ENCODE assay signal across 1 cellular context in the genomic region with DNA sequence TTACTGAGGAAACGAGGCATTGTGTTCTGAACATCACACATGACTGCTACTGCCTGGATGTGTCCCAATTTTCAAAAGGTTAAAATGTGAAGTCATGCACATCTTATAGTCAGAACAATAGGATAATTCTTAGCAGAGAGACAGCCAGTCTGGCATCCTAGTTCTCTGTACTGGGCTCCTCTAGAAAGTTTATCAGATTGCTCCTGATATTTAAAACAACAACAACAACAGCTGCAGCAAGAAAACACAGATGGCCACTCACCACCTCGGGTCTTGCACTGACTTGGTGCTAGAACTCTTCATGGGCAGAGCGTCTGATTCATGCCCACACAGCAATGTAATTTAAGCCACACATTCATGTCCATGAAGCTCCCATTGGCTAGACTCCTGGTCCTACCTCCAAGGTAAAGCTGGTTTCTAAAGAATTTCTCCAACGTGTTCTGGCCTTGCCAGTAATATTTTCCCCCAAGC.
TF ChIP-seq lines count a peak whose summit lies in the region.

No MANE protein-coding gene starts in this region.

TF ChIP-seq in HepG2, 621 proteins besides CTCF, POLR2A, EP300 and RAD21 (continued from another document):
- TF ChIP-seq, protein P1, sequence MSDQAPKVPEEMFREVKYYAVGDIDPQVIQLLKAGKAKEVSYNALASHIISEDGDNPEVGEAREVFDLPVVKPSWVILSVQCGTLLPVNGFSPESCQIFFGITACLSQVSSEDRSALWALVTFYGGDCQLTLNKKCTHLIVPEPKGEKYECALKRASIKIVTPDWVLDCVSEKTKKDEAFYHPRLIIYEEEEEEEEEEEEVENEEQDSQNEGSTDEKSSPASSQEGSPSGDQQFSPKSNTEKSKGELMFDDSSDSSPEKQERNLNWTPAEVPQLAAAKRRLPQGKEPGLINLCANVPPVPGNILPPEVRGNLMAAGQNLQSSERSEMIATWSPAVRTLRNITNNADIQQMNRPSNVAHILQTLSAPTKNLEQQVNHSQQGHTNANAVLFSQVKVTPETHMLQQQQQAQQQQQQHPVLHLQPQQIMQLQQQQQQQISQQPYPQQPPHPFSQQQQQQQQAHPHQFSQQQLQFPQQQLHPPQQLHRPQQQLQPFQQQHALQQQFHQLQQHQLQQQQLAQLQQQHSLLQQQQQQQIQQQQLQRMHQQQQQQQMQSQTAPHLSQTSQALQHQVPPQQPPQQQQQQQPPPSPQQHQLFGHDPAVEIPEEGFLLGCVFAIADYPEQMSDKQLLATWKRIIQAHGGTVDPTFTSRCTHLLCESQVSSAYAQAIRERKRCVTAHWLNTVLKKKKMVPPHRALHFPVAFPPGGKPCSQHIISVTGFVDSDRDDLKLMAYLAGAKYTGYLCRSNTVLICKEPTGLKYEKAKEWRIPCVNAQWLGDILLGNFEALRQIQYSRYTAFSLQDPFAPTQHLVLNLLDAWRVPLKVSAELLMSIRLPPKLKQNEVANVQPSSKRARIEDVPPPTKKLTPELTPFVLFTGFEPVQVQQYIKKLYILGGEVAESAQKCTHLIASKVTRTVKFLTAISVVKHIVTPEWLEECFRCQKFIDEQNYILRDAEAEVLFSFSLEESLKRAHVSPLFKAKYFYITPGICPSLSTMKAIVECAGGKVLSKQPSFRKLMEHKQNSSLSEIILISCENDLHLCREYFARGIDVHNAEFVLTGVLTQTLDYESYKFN (CRISPR knock-in tag; conservative IDR thresholded peaks at IDR 0.05), result no peak
- TF ChIP-seq CBX2 (IDR thresholded peaks at IDR 0.05; ENCODE audit: low read depth, low read length) (no peak), CBX2 (CRISPR knock-in tag; IDR thresholded peaks at IDR 0.05; ENCODE audit: low read depth) (no peak), NFIC (IDR thresholded peaks at IDR 0.05; ENCODE audit: low read length) (no peak), MED8 (CRISPR knock-in tag; IDR thresholded peaks at IDR 0.05; ENCODE audit: insufficient replicate concordance) (no peak), ZFP41 (CRISPR knock-in tag; IDR thresholded peaks at IDR 0.05; ENCODE audit: borderline replicate concordance) (no peak), SP4 (CRISPR knock-in tag; IDR thresholded peaks at IDR 0.05) (no peak), NFIB (CRISPR knock-in tag; IDR thresholded peaks at IDR 0.05; ENCODE audit: borderline replicate concordance) (no peak), TP53 (CRISPR knock-in tag; conservative IDR thresholded peaks at IDR 0.05) (no peak), RXRA (CRISPR knock-in tag; IDR thresholded peaks at IDR 0.05) (no peak), NKX3-1 (CRISPR knock-in tag; IDR thresholded peaks at IDR 0.05) (no peak), SRSF1 (optimal IDR thresholded peaks at IDR 0.05; ENCODE audit: low read depth, low read length) (no peak)
- TF ChIP-seq, protein P2, sequence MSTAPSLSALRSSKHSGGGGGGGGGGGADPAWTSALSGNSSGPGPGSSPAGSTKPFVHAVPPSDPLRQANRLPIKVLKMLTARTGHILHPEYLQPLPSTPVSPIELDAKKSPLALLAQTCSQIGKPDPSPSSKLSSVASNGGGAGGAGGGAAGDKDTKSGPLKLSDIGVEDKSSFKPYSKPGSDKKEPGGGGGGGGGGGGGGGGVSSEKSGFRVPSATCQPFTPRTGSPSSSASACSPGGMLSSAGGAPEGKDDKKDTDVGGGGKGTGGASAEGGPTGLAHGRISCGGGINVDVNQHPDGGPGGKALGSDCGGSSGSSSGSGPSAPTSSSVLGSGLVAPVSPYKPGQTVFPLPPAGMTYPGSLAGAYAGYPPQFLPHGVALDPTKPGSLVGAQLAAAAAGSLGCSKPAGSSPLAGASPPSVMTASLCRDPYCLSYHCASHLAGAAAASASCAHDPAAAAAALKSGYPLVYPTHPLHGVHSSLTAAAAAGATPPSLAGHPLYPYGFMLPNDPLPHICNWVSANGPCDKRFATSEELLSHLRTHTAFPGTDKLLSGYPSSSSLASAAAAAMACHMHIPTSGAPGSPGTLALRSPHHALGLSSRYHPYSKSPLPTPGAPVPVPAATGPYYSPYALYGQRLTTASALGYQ (CRISPR knock-in tag; IDR thresholded peaks at IDR 0.05), result no peak
TF ChIP-seq in HepG2: peak in this region for 0.
